Comparison of ENCODE assay signal across 21 cellular contexts in the genomic region with DNA sequence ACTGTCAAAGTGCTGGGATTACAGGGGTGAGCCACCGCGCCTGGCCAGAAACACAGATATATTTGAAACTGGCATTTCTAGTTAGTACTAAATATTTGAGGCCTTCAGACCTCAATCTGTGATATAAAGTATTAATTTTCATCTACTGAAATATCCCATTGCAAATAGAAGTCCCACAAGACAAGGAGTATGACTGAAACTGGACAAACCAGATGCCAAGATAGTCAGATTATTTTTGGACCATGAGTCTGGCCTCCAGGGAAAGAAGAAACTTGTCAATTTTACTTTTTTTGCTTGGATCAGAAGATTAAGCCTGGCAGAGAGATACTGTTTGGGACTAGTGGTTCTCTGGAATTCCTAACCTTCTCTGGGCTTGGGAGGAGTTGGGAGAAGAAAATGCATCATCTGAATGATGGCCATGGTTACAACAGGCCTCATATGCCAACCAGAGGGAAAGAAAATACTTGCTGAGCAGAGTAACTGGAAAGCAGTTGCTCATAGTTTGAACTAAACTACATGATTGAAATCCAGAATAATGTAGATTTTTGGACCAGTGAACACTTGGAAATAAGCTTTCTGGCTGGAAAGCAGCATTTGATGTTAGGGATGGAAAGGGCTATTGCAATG. TPM values are rescaled to one million over a fixed set of nuclear protein-coding genes. Genes with fewer than 3 reads are reported as not detected.
"Had no signal": no experiment of that assay in that cellular context is flagged by ENCODE, and none has a peak within 500 bp of the region (broad histone marks: within the 10 kb centered on the region; RNA-seq: fewer than 3 reads in every experiment).

No MANE protein-coding gene starts in this region.

- H3K27ac Mint-ChIP-seq: activated CD4-positive, alpha-beta T cell treated with anti-CD3 and anti-CD28 coated beads, Interleukin-2, amount 10 ng/mL, durations not matched to agents 7 days and 5 days; activated CD8-positive, alpha-beta memory T cell treated with anti-CD3 and anti-CD28 coated beads, Interleukin-2, amount 10 ng/mL, durations not matched to agents 7 days and 5 days; activated CD8-positive, alpha-beta T cell treated with anti-CD3 and anti-CD28 coated beads for 36 hours; activated naive CD4-positive, alpha-beta T cell treated with anti-CD3 and anti-CD28 coated beads, Interleukin-2, amount 10 ng/mL, durations not matched to agents 7 days and 5 days; activated naive CD8-positive, alpha-beta T cell treated with anti-CD3 and anti-CD28 coated beads, Interleukin-2, amount 50 U/mL, for 24 hours; dendritic cell treated with granulocyte-macrophage colony-stimulating factor and Interleukin-4, amounts not matched to agents 40 ng/mL and 50 ng/mL, for 4 days; naive B cell; progenitor cell of endocrine pancreas; stimulated activated effector memory CD8-positive, alpha-beta T cell treated with anti-CD3 and anti-CD28 coated beads, Interleukin-12 subunit alpha, Interleukin-12 subunit beta, amount 100 ng/mL, for 72 hours; stimulated activated naive CD8-positive, alpha-beta T cell treated with anti-CD3 and anti-CD28 coated beads, Interleukin-15, amount 100 ng/mL, for 72 hours had no signal

- H3K9me3 Mint-ChIP-seq: activated CD4-positive, alpha-beta T cell treated with anti-CD3 and anti-CD28 coated beads, Interleukin-2, amount 10 ng/mL, durations not matched to agents 7 days and 5 days; activated CD8-positive, alpha-beta T cell treated with anti-CD3 and anti-CD28 coated beads for 36 hours; activated naive CD4-positive, alpha-beta T cell treated with anti-CD3 and anti-CD28 coated beads, Interleukin-2, amount 10 ng/mL, durations not matched to agents 7 days and 5 days; activated naive CD8-positive, alpha-beta T cell treated with anti-CD3 and anti-CD28 coated beads, Interleukin-2, amount 50 U/mL, for 24 hours; dendritic cell treated with granulocyte-macrophage colony-stimulating factor and Interleukin-4, amounts not matched to agents 40 ng/mL and 50 ng/mL, for 4 days; stimulated activated effector memory CD8-positive, alpha-beta T cell treated with anti-CD3 and anti-CD28 coated beads, Interleukin-12 subunit alpha, Interleukin-12 subunit beta, amount 100 ng/mL, for 72 hours; stimulated activated naive CD8-positive, alpha-beta T cell treated with anti-CD3 and anti-CD28 coated beads, Interleukin-15, amount 100 ng/mL, for 72 hours had no signal

- H3K27ac ChIP-seq: skin epidermis, vagina had no signal

- H3K36me3 ChIP-seq: vagina had no signal

- H3K4me3 Mint-ChIP-seq: activated CD4-positive, alpha-beta T cell treated with anti-CD3 and anti-CD28 coated beads, Interleukin-2, amount 10 ng/mL, durations not matched to agents 7 days and 5 days; activated CD8-positive, alpha-beta memory T cell treated with anti-CD3 and anti-CD28 coated beads, Interleukin-2, amount 10 ng/mL, durations not matched to agents 7 days and 5 days; activated CD8-positive, alpha-beta T cell treated with anti-CD3 and anti-CD28 coated beads for 36 hours; activated naive CD4-positive, alpha-beta T cell treated with anti-CD3 and anti-CD28 coated beads, Interleukin-2, amount 10 ng/mL, durations not matched to agents 7 days and 5 days; activated naive CD8-positive, alpha-beta T cell treated with anti-CD3 and anti-CD28 coated beads, Interleukin-2, amount 50 U/mL, for 24 hours; dendritic cell treated with granulocyte-macrophage colony-stimulating factor and Interleukin-4, amounts not matched to agents 40 ng/mL and 50 ng/mL, for 4 days; naive B cell; stimulated activated effector memory CD8-positive, alpha-beta T cell treated with anti-CD3 and anti-CD28 coated beads, Interleukin-12 subunit alpha, Interleukin-12 subunit beta, amount 100 ng/mL, for 72 hours; stimulated activated naive CD8-positive, alpha-beta T cell treated with anti-CD3 and anti-CD28 coated beads, Interleukin-15, amount 100 ng/mL, for 72 hours had no signal

- H3K4me1 Mint-ChIP-seq: activated CD8-positive, alpha-beta memory T cell treated with anti-CD3 and anti-CD28 coated beads, Interleukin-2, amount 10 ng/mL, durations not matched to agents 7 days and 5 days; activated naive CD4-positive, alpha-beta T cell treated with anti-CD3 and anti-CD28 coated beads, Interleukin-2, amount 10 ng/mL, durations not matched to agents 7 days and 5 days; activated naive CD8-positive, alpha-beta T cell treated with anti-CD3 and anti-CD28 coated beads, Interleukin-2, amount 50 U/mL, for 24 hours; stimulated activated naive CD8-positive, alpha-beta T cell treated with anti-CD3 and anti-CD28 coated beads, Interleukin-15, amount 100 ng/mL, for 72 hours had no signal

- H3K9me3 ChIP-seq: body of pancreas, vagina had no signal

- ATAC-seq: activated CD8-positive, alpha-beta memory T cell treated with anti-CD3 and anti-CD28 coated beads, Interleukin-2, amount 10 ng/mL, durations not matched to agents 7 days and 5 days; activated CD8-positive, alpha-beta T cell treated with anti-CD3 and anti-CD28 coated beads for 36 hours; activated naive CD8-positive, alpha-beta T cell treated with anti-CD3 and anti-CD28 coated beads, Interleukin-2, amount 50 U/mL, for 24 hours; stimulated activated effector memory CD8-positive, alpha-beta T cell treated with anti-CD3 and anti-CD28 coated beads, Interleukin-12 subunit alpha, Interleukin-12 subunit beta, amount 100 ng/mL, for 72 hours; stimulated activated naive CD8-positive, alpha-beta T cell treated with anti-CD3 and anti-CD28 coated beads, Interleukin-15, amount 100 ng/mL, for 72 hours had no signal

- H3K27me3 ChIP-seq: body of pancreas, vagina had no signal

- H3K4me3 ChIP-seq: body of pancreas, skin epidermis, vagina had no signal

- H3K36me3 Mint-ChIP-seq: activated CD8-positive, alpha-beta memory T cell treated with anti-CD3 and anti-CD28 coated beads, Interleukin-2, amount 10 ng/mL, durations not matched to agents 7 days and 5 days; activated naive CD4-positive, alpha-beta T cell treated with anti-CD3 and anti-CD28 coated beads, Interleukin-2, amount 10 ng/mL, durations not matched to agents 7 days and 5 days; naive B cell; stimulated activated effector memory CD8-positive, alpha-beta T cell treated with anti-CD3 and anti-CD28 coated beads, Interleukin-12 subunit alpha, Interleukin-12 subunit beta, amount 100 ng/mL, for 72 hours had no signal

- DNase-seq: activated CD4-positive, alpha-beta T cell treated with anti-CD3 and anti-CD28 coated beads, Interleukin-2, amount 10 ng/mL, durations not matched to agents 7 days and 5 days; activated CD8-positive, alpha-beta memory T cell treated with anti-CD3 and anti-CD28 coated beads, Interleukin-2, amount 10 ng/mL, durations not matched to agents 7 days and 5 days; activated CD8-positive, alpha-beta T cell treated with anti-CD3 and anti-CD28 coated beads for 36 hours; activated effector memory CD4-positive, alpha-beta T cell treated with anti-CD3 and anti-CD28 coated beads, Interleukin-2, amount 50 U/mL, for 16 hours; activated naive CD4-positive, alpha-beta T cell treated with anti-CD3 and anti-CD28 coated beads, Interleukin-2, amount 10 ng/mL, durations not matched to agents 7 days and 5 days; activated naive CD8-positive, alpha-beta T cell treated with anti-CD3 and anti-CD28 coated beads, Interleukin-2, amount 50 U/mL, for 24 hours; activated T-cell treated with anti-CD3 and anti-CD28 coated beads for 4 hours; effector CD4-positive, alpha-beta T cell; hippocampal formation; left ventricle myocardium superior; mesendoderm; naive B cell; stimulated activated CD4-positive, alpha-beta T cell treated with anti-CD3 and anti-CD28 coated beads, Interleukin-2, amount 100 ng/mL, for 24 hours; stimulated activated naive CD8-positive, alpha-beta T cell treated with anti-CD3 and anti-CD28 coated beads, Interleukin-15, amount 100 ng/mL, for 72 hours had no signal

RNA-seq across cellular contexts. Expression of a gene that starts 2.9 kb away (rescaled TPM):
- total RNA-seq: activated CD4-positive, alpha-beta T cell treated with anti-CD3 and anti-CD28 coated beads, Interleukin-2, amount 10 ng/mL, durations not matched to agents 7 days and 5 days; activated CD8-positive, alpha-beta memory T cell treated with anti-CD3 and anti-CD28 coated beads, Interleukin-2, amount 10 ng/mL, durations not matched to agents 7 days and 5 days; activated CD8-positive, alpha-beta T cell treated with anti-CD3 and anti-CD28 coated beads for 36 hours; T-helper 2 cell treated with Interferon-gamma antibody and Interleukin-4, amounts not matched to agents 100 ng/mL and 5 ng/mL, for 36 hours had no signal
